ENCODE assay signal across 9 cellular contexts in the genomic region with DNA sequence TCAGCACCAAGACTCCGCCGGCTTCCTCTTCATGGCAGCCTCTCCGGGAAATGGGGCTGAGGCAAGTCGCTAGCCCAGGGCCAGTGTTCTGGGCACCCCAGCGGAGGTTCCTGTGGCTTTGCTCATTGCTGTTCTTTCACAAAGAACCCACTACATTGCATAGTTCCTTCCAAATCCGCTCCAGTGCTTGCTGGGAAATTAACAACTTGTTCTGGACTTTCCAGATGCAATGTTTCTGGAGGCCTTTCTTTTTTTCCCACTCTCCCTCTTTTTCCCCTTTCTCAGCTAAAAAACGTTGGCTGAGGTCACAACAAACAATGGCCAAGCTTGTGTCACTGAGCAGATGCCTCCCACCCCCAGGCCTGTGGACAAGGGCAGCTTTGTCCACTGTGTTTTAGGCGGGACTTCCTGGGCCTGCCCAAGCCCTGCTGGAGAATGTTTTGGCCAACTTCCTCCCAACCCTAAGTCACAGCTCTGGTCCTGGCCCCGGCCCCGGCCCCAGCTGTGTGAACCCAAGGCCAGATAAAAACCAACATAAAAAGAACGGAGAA.
DNase-seq lines count a peak whose midpoint lies in the region; ATAC-seq lines count a peak whose summit lies in the region.
"Had no signal": no experiment of that assay in that cellular context is flagged by ENCODE, and none has a peak within 500 bp of the region (broad histone marks: within the 10 kb centered on the region; RNA-seq: fewer than 3 reads in every experiment).

No MANE protein-coding gene starts in this region.

- H3K27me3 ChIP-seq in esophagus (ENCODE audit: control insufficient read depth in 1 of 2, insufficient read depth in 2 of 2, low read length in 2 of 2): no peaks in the 10 kb centered on the region

- no peaks in the 10 kb centered on the region for H3K9me3 ChIP-seq in esophagus (ENCODE audit: control insufficient read depth in 2 of 2, insufficient read depth in 1 of 2, low read depth in 1 of 2, low read length in 1 of 2)
- no peaks in the 10 kb centered on the region for H3K9me3 ChIP-seq in mesodermal cell (ENCODE audit: control insufficient read depth, low read length)

- DNase-seq in G401 (ENCODE audit: low spot score) (peak; percentile 20), germinal center (ENCODE audit: low spot score) (no peak), NCI-H345 (lab: John Stamatoyannopoulos, UW) (no peak)
- no peak for DNase-seq in activated CD4-positive, CD25-positive, alpha-beta regulatory T cell (lab: John Stamatoyannopoulos, UW)

- H3K36me3 ChIP-seq in esophagus (ENCODE audit: control insufficient read depth in 2 of 2, insufficient read depth in 2 of 2, low read length in 1 of 2): no peaks in the 10 kb centered on the region
- H3K36me3 ChIP-seq in mesodermal cell (ENCODE audit: control insufficient read depth, insufficient read depth, low read length): no peaks in the 10 kb centered on the region

- 57 to 67% methylated on average over 11 of the region's 11 CpGs for WGBS in esophagus, 2 donors
- 78 to 88% methylated on average over 9 to 11 of the region's 11 CpGs for WGBS in mesodermal cell (ENCODE audit: insufficient coverage in 2 of 2), 2 experiments

- H3K4me3 ChIP-seq in esophagus (ENCODE audit: low read depth in 1 of 2, low read length in 2 of 2) (no peak overlapping the region), mesodermal cell (ENCODE audit: extremely low read depth, insufficient read depth, low read length, poor library complexity, severe bottlenecking) (no peak overlapping the region), skin epidermis (peak overlapping the region in 3 of 7 experiments; percentile 6 to 25 (median 16))

- H3K27ac ChIP-seq in esophagus (ENCODE audit: low read depth in 2 of 2, low read length in 1 of 2): peak overlapping the region; percentile 53 to 56
- peak overlapping the region; percentile 90 for H3K27ac ChIP-seq in mesodermal cell (ENCODE audit: low read depth, low read length, severe bottlenecking)
- H3K27ac ChIP-seq in skin epidermis: peak overlapping the region in 17 of 21 experiments; percentile 16 to 85 (median 65)

- in situ Hi-C loops in G401 (cut with HindIII; ENCODE audit: low sequenced_read_pairs): no loop called here

- ATAC-seq in HG03521 (IDR thresholded peaks at IDR 0.05; ENCODE audit: unreplicated experiment): no peak
- ATAC-seq: activated T-helper 17 cell treated with anti-CD3 and anti-CD28 coated beads, Interleukin-2, amount 50 U/mL, for 72 hours had no signal

- H3K4me1 ChIP-seq in esophagus (ENCODE audit: control insufficient read depth in 2 of 2, insufficient read depth in 2 of 2, low read length in 1 of 2) (no peaks in the 10 kb centered on the region), mesodermal cell (ENCODE audit: control insufficient read depth, insufficient read depth, low read length, poor library complexity, severe bottlenecking) (peaks cover 29% of the 10 kb centered on the region)
